1 cellular context compared by ENCODE assay signal in the genomic region with DNA sequence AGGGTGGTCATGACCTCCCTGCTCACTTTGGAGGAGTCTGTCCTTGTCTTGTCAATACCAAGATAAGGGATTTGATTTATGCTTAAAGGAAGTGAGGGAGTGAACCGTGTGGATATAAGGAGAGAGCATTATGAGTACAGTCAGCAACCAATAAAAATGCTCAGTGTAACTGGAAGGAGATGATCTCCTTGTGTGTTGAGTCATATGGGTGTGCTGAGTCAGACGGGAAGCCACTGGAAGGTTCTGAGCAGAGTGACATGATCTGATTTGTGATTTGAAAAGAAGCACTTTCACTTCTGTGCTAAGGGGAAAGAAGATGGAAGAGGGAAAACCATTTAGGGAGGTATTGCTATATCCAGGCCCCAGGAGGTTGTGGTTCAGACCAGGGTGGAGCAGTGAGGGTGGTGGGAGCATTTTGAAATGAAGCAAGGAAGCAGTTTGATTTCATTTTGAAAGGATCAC.
A peak's percentile ranks its signal among the peaks of the same experiment; 100 is the strongest.
TF ChIP-seq lines count a peak whose summit lies in the region.

No MANE protein-coding gene starts in this region.

TF ChIP-seq in HEK293, 187 proteins besides CTCF, POLR2A, EP300 and RAD21 (continued from another document):
- TF ChIP-seq TRIM28 (IDR thresholded peaks at IDR 0.05; ENCODE audit: borderline replicate concordance, low read length) (peak; percentile 37; the same call in 1 of the 2 replicates), ZBTB20 (tag by site-specific recombination; IDR thresholded peaks at IDR 0.05) (peak; percentile 35; the same call in 1 of the 2 replicates)
- TF ChIP-seq, protein P1, sequence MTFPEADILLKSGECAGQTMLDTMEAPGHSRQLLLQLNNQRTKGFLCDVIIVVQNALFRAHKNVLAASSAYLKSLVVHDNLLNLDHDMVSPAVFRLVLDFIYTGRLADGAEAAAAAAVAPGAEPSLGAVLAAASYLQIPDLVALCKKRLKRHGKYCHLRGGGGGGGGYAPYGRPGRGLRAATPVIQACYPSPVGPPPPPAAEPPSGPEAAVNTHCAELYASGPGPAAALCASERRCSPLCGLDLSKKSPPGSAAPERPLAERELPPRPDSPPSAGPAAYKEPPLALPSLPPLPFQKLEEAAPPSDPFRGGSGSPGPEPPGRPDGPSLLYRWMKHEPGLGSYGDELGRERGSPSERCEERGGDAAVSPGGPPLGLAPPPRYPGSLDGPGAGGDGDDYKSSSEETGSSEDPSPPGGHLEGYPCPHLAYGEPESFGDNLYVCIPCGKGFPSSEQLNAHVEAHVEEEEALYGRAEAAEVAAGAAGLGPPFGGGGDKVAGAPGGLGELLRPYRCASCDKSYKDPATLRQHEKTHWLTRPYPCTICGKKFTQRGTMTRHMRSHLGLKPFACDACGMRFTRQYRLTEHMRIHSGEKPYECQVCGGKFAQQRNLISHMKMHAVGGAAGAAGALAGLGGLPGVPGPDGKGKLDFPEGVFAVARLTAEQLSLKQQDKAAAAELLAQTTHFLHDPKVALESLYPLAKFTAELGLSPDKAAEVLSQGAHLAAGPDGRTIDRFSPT (tag by site-specific recombination; IDR thresholded peaks at IDR 0.05), result peak; percentile 62; the same call in 1 of the 2 replicates
- TF ChIP-seq, protein P2, sequence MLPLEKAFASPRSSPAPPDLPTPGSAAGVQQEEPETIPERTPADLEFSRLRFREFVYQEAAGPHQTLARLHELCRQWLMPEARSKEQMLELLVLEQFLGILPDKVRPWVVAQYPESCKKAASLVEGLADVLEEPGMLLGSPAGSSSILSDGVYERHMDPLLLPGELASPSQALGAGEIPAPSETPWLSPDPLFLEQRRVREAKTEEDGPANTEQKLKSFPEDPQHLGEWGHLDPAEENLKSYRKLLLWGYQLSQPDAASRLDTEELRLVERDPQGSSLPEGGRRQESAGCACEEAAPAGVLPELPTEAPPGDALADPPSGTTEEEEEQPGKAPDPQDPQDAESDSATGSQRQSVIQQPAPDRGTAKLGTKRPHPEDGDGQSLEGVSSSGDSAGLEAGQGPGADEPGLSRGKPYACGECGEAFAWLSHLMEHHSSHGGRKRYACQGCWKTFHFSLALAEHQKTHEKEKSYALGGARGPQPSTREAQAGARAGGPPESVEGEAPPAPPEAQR (tag by site-specific recombination; IDR thresholded peaks at IDR 0.05), result no peak
- TF ChIP-seq, protein P3, sequence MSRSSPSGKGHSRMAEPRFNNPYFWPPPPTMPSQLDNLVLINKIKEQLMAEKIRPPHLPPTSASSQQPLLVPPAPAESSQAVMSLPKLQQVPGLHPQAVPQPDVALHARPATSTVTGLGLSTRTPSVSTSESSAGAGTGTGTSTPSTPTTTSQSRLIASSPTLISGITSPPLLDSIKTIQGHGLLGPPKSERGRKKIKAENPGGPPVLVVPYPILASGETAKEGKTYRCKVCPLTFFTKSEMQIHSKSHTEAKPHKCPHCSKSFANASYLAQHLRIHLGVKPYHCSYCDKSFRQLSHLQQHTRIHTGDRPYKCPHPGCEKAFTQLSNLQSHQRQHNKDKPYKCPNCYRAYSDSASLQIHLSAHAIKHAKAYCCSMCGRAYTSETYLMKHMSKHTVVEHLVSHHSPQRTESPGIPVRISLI (tag by site-specific recombination; IDR thresholded peaks at IDR 0.05), result no peak
